ENCODE assay signal across 11 cellular contexts in genomic region chr14:97077687-97078086, GRCh38.
A peak's percentile ranks its signal among the peaks of the same experiment; 100 is the strongest.
DNase-seq lines count a peak whose midpoint lies in the region; ATAC-seq, FAIRE-seq and TF ChIP-seq lines count a peak whose summit lies in the region.
"Had no signal": no experiment of that assay in that cellular context is flagged by ENCODE, and none has a peak within 500 bp of the region (broad histone marks: within the 10 kb centered on the region; RNA-seq: fewer than 3 reads in every experiment).

No MANE protein-coding gene starts in this region.

- POLR2A ChIA-PET in K562 (lab: Yijun Ruan, JAX) = interaction anchor here (0.9 to 1.2 kb wide), 2 partner anchors 11 to 15 kb away, joined by 4 to 5 read pairs; no protein-coding TSS in a partner anchor

- no peak for TF ChIP-seq EP300 in K562 (IDR thresholded peaks at IDR 0.05; ENCODE audit: low read length)

- H3K4me3 ChIP-seq in CD4-positive, CD25-positive, alpha-beta regulatory T cell (ENCODE audit: low read depth, low read length) = peak overlapping the region; percentile 15
- no peak overlapping the region for H3K4me3 ChIP-seq in K562
- no peak overlapping the region for H3K4me3 ChIP-seq in coronary artery

- H3K27ac Mint-ChIP-seq in CD4-positive, CD25-positive, alpha-beta regulatory T cell = no peak overlapping the region

- no peak for TF ChIP-seq CTCF in K562 (IDR thresholded peaks at IDR 0.05 in 2 of 3, conservative IDR thresholded peaks at IDR 0.05 in 1 of 3; ENCODE audit: insufficient read depth in 2 of 3, low read depth in 1 of 3, low read length in 3 of 3)
- TF ChIP-seq CTCF in coronary artery (IDR thresholded peaks at IDR 0.05) = no peak

- CTCF ChIA-PET in K562 (lab: Yijun Ruan, JAX; ENCODE audit: low intra/inter-chr PET ratio) = no interaction called here

- H3K4me2 ChIP-seq in K562 (ENCODE audit: insufficient read depth, low read length) = peak overlapping the region; percentile 40

- H3K27me3 ChIP-seq in CD4-positive, CD25-positive, alpha-beta regulatory T cell (ENCODE audit: control insufficient read depth, insufficient read depth, low read length) = no peaks in the 10 kb centered on the region
- no peaks in the 10 kb centered on the region; a peak in 2 of 5 replicates for H3K27me3 ChIP-seq in K562 (ENCODE audit: control insufficient read depth in 2 of 2, insufficient read depth in 2 of 2, low read length in 2 of 2)

- H3K4me3 Mint-ChIP-seq in CD4-positive, CD25-positive, alpha-beta regulatory T cell = no peak overlapping the region
- H3K4me3 Mint-ChIP-seq: T-cell had no signal

- FAIRE-seq in K562 (lab: Jason Lieb, UNC) = peak; percentile 11
- FAIRE-seq: HepG2 had no signal

- H3K27ac ChIP-seq in CD4-positive, CD25-positive, alpha-beta regulatory T cell (ENCODE audit: insufficient read depth, low read length, poor library complexity, severe bottlenecking) = no peak overlapping the region
- H3K27ac ChIP-seq in K562 (ENCODE audit: extremely low read depth, low read depth, low read length) = no peak overlapping the region
- H3K27ac ChIP-seq in coronary artery = no peak overlapping the region

- intact Hi-C loops in K562 (cut with micrococcal nuclease) = no loop called here

- H3K9me1 ChIP-seq in K562 (ENCODE audit: control insufficient read depth, insufficient read depth, low read length) = no peaks in the 10 kb centered on the region

- TF ChIP-seq POLR2A in K562 (conservative IDR thresholded peaks at IDR 0.05) = no peak

- H3K4me1 ChIP-seq in CD4-positive, CD25-positive, alpha-beta regulatory T cell (ENCODE audit: control insufficient read depth, insufficient read depth, low read length, poor library complexity, severe bottlenecking) = no peaks in the 10 kb centered on the region
- peaks cover 5 to 19% of the 10 kb centered on the region in 2 experiments; a peak in 3 of 5 replicates for H3K4me1 ChIP-seq in K562 (replicated peaks in 1 of 2; ENCODE audit: control insufficient read depth in 2 of 2, insufficient read depth in 2 of 2, low read length in 2 of 2)

- H3K9ac ChIP-seq in K562 (ENCODE audit: insufficient read depth in 1 of 2, low read depth in 2 of 2, low read length in 2 of 2) = no peak overlapping the region

- H4K20me1 ChIP-seq in K562 (replicated peaks; ENCODE audit: control insufficient read depth, insufficient read depth, low read length) = no peaks in the 10 kb centered on the region

- in situ Hi-C loops in K562 (cut with MboI) = no loop called here

- H3K4me1 Mint-ChIP-seq in CD4-positive, CD25-positive, alpha-beta regulatory T cell = peaks cover 0 to 13% (median 8%) of the 10 kb centered on the region in 4 donors

- no peaks in the 10 kb centered on the region for H3K36me3 Mint-ChIP-seq in CD4-positive, CD25-positive, alpha-beta regulatory T cell
- H3K36me3 Mint-ChIP-seq: T-cell had no signal

- H3K36me3 ChIP-seq in CD4-positive, CD25-positive, alpha-beta regulatory T cell (ENCODE audit: control insufficient read depth, insufficient read depth, low read length) = no peaks in the 10 kb centered on the region
- no peaks in the 10 kb centered on the region for H3K36me3 ChIP-seq in K562 (ENCODE audit: control insufficient read depth, insufficient read depth, low read length)

- no peaks in the 10 kb centered on the region for H3K79me2 ChIP-seq in K562 (ENCODE audit: control insufficient read depth, insufficient read depth, low read length)

- WGBS in K562 (ENCODE audit: insufficient coverage, low coverage, missing lambda C conversion rate) = 26% methylated on average over 4 of the region's 4 CpGs

- DNase-seq in CD4-positive, CD25-positive, alpha-beta regulatory T cell = no peak
- no peak for DNase-seq in K562 (ENCODE audit: extremely low read depth in 1 of 4, low spot score in 3 of 4)
- no peak for DNase-seq in hepatic stellate cell (ENCODE audit: low spot score)
- no peak for DNase-seq in HCEC 1CT
- no peak for DNase-seq in coronary artery (ENCODE audit: low spot score)
- DNase-seq: H7 had no signal

- peaks cover 0 to 4% (median 0%) of the 10 kb centered on the region in 7 donors for H3K9me3 Mint-ChIP-seq in CD4-positive, CD25-positive, alpha-beta regulatory T cell

- peak overlapping the region; percentile 69 for H2AFZ ChIP-seq in K562 (ENCODE audit: low read depth, low read length)

- ATAC-seq in CD4-positive, CD25-positive, alpha-beta regulatory T cell (ENCODE audit: low read depth in 2 of 2) = no peak
- ATAC-seq in GM21360 (IDR thresholded peaks at IDR 0.05; ENCODE audit: unreplicated experiment) = peak; percentile 23
- ATAC-seq in HG03354 (IDR thresholded peaks at IDR 0.05; ENCODE audit: poor library complexity, severe bottlenecking, unreplicated experiment) = peak; percentile 50
- ATAC-seq in K562 = no peak; the same call in 2 of the 3 replicates
- no peak for ATAC-seq in HG02571 (IDR thresholded peaks at IDR 0.05; ENCODE audit: unreplicated experiment)
- ATAC-seq: HepG2 had no signal

- H3K9me3 ChIP-seq in CD4-positive, CD25-positive, alpha-beta regulatory T cell (ENCODE audit: control insufficient read depth in 2 of 2, low read length in 2 of 2) = no peaks in the 10 kb centered on the region
- H3K9me3 ChIP-seq in K562 (replicated peaks; ENCODE audit: control insufficient read depth, insufficient read depth, low read depth, low read length) = no peaks in the 10 kb centered on the region

- H3K27me3 Mint-ChIP-seq in CD4-positive, CD25-positive, alpha-beta regulatory T cell = peaks cover 22% of the 10 kb centered on the region

- no peak for TF ChIP-seq RAD21 in K562 (CRISPR knock-in tag; conservative IDR thresholded peaks at IDR 0.05 in 1 of 2, IDR thresholded peaks at IDR 0.05 in 1 of 2)

- BruUV-seq in K562 (replicated peaks; lab: Mats Ljungman, UMichigan) = no TSS peak

TF ChIP-seq in K562, 482 proteins besides CTCF, POLR2A, EP300 and RAD21 (continues in another document):
- TF ChIP-seq ZNF668 (CRISPR knock-in tag; IDR thresholded peaks at IDR 0.05) (no peak), ZNF57 (CRISPR knock-in tag; IDR thresholded peaks at IDR 0.05) (no peak), ARID3A (IDR thresholded peaks at IDR 0.05; ENCODE audit: borderline replicate concordance, low read depth, low read length) (no peak), HCFC1 (IDR thresholded peaks at IDR 0.05; ENCODE audit: low read depth, low read length) (no peak), BACH1 (tag; IDR thresholded peaks at IDR 0.05) (0 out of 2 replicates have a peak, but pooled peaks have one; percentile 4), HNRNPK (IDR thresholded peaks at IDR 0.05; ENCODE audit: low read depth, low read length, poor library complexity, severe bottlenecking) (no peak), ZBTB26 (CRISPR knock-in tag; IDR thresholded peaks at IDR 0.05) (no peak), POU5F1 (IDR thresholded peaks at IDR 0.05; ENCODE audit: borderline replicate concordance, low read depth, low read length, partially characterized antibody) (no peak), MITF (IDR thresholded peaks at IDR 0.05) (no peak), CBX5 (IDR thresholded peaks at IDR 0.05; ENCODE audit: borderline replicate concordance, low read depth) (no peak), HDAC3 (IDR thresholded peaks at IDR 0.05; ENCODE audit: borderline replicate concordance, partially characterized antibody) (no peak), RBFOX2 (IDR thresholded peaks at IDR 0.05; ENCODE audit: low read depth, low read length) (no peak), ZNF347 (CRISPR knock-in tag; IDR thresholded peaks at IDR 0.05; ENCODE audit: low read depth) (no peak), NCOA1 (IDR thresholded peaks at IDR 0.05; ENCODE audit: low read depth) (no peak), ZBTB43 (CRISPR knock-in tag; IDR thresholded peaks at IDR 0.05) (no peak)

Comparison
In these comparisons a context has a peak if more than half of its experiments do, and no peak if none do; other contexts are left out.
1. ATAC-seq: peak in GM21360 (single experiment) and HG03354 (single experiment); none in CD4-positive, CD25-positive, alpha-beta regulatory T cell (0 of 2), K562 (single experiment) and HG02571 (single experiment).